Comparison of ENCODE assay signal across 11 cellular contexts in genomic region chr2:138536302-138536701, GRCh38. TPM values are rescaled to one million over a fixed set of nuclear protein-coding genes. Genes with fewer than 3 reads are reported as not detected.
DNase-seq lines count a peak whose midpoint lies in the region; ATAC-seq and TF ChIP-seq lines count a peak whose summit lies in the region.
"Had no signal": no experiment of that assay in that cellular context is flagged by ENCODE, and none has a peak within 500 bp of the region (broad histone marks: within the 10 kb centered on the region; RNA-seq: fewer than 3 reads in every experiment).

No MANE protein-coding gene starts in this region.

- peaks cover 40 to 43% of the 10 kb centered on the region in 2 experiments for H3K9me3 Mint-ChIP-seq in H9
- H3K9me3 Mint-ChIP-seq in effector memory CD8-positive, alpha-beta T cell, result peaks cover 0 to 4% of the 10 kb centered on the region in 2 donors

- no peak overlapping the region for H3K4ac ChIP-seq in H9 (ENCODE audit: low read depth, low read length)

- H3K4me1 Mint-ChIP-seq in H9, result peaks cover 27 to 40% of the 10 kb centered on the region in 2 experiments
- peaks cover 12 to 48% of the 10 kb centered on the region in 2 donors for H3K4me1 Mint-ChIP-seq in effector memory CD8-positive, alpha-beta T cell (ENCODE audit: low read depth in 2 of 2)

- H2AFZ ChIP-seq in H9 (ENCODE audit: low read length), result no peak overlapping the region

- intact Hi-C loops in Right ventricle myocardium inferior (cut with DNase I), result no loop called here

- peaks cover 2% of the 10 kb centered on the region; the same call in 1 of the 2 replicates for H3K79me2 ChIP-seq in H9 (ENCODE audit: insufficient read depth, low read length)

- H2BK20ac ChIP-seq in H9 (ENCODE audit: low read depth, low read length, poor library complexity, severe bottlenecking), result no peak overlapping the region

- no peak overlapping the region for H3K9ac ChIP-seq in H9 (ENCODE audit: extremely low read depth, insufficient read length, low read length)

- H3K56ac ChIP-seq in H9 (ENCODE audit: insufficient read length, low read depth, low read length), result no peak overlapping the region

- DNase-seq in H9 (peak; percentile 37), NCI-H1417 treated with DMSO at 0.1 percent for 48 hours (lab: John Stamatoyannopoulos, UW) (peak; percentile 3), left kidney (ENCODE audit: low read depth, low spot score) (peak; percentile 49), Right ventricle myocardium inferior (ENCODE audit: missing footprints) (no peak), GF-D8 (lab: John Stamatoyannopoulos, UW) (no peak)
- no peak for DNase-seq in effector memory CD8-positive, alpha-beta T cell
- DNase-seq: activated naive CD8-positive, alpha-beta T cell treated with anti-CD3 and anti-CD28 coated beads for 36 hours; left cardiac atrium had no signal

- H3K36me3 Mint-ChIP-seq in H9 (ENCODE audit: insufficient read depth in 1 of 3, low read depth in 3 of 3), result peaks cover 36 to 51% (median 37%) of the 10 kb centered on the region in 3 experiments
- H3K36me3 Mint-ChIP-seq in effector memory CD8-positive, alpha-beta T cell (ENCODE audit: insufficient read depth), result peaks cover 6% of the 10 kb centered on the region

- no peaks in the 10 kb centered on the region for H3K23me2 ChIP-seq in H9 (ENCODE audit: insufficient read length, low read depth, low read length, poor library complexity, severe bottlenecking)

- H2AK5ac ChIP-seq in H9 (ENCODE audit: insufficient read length, low read length), result no peak overlapping the region

- no peak overlapping the region for H4K5ac ChIP-seq in H9 (ENCODE audit: insufficient read length, low read depth, low read length)

- H4K8ac ChIP-seq in H9 (replicated peaks; ENCODE audit: insufficient read length, low read depth, low read length), result no peak overlapping the region

- H2BK120ac ChIP-seq in H9 (ENCODE audit: low read depth, low read length, poor library complexity, severe bottlenecking), result no peak overlapping the region

- peaks cover 4% of the 10 kb centered on the region for H3K27me3 Mint-ChIP-seq in H9 (ENCODE audit: low read depth)
- no peaks in the 10 kb centered on the region for H3K27me3 Mint-ChIP-seq in effector memory CD8-positive, alpha-beta T cell
- H3K27me3 Mint-ChIP-seq: activated naive CD8-positive, alpha-beta T cell treated with anti-CD3 and anti-CD28 coated beads for 36 hours had no signal

- no peak overlapping the region for H2BK5ac ChIP-seq in H9 (ENCODE audit: insufficient read length, low read length)

- no peak overlapping the region for H4K91ac ChIP-seq in H9 (ENCODE audit: insufficient read length, low read depth, low read length)

- H3K4me1 ChIP-seq in H9 (ENCODE audit: insufficient read depth, low read length), result no peaks in the 10 kb centered on the region

- H3K18ac ChIP-seq in H9 (ENCODE audit: insufficient read length, low read depth, low read length), result no peak overlapping the region

- no peak overlapping the region for H3T11ph ChIP-seq in H9 (ENCODE audit: low read length)

- H3K9me3 ChIP-seq in H9 (ENCODE audit: control insufficient read depth, low read depth, low read length), result no peaks in the 10 kb centered on the region

- H3K27me3 ChIP-seq in H9 (ENCODE audit: insufficient read depth, low read length), result no peaks in the 10 kb centered on the region

- no peaks in the 10 kb centered on the region for H3K79me1 ChIP-seq in H9 (ENCODE audit: insufficient read depth, low read depth, low read length, poor library complexity, severe bottlenecking)

- H4K20me1 ChIP-seq in H9 (ENCODE audit: control insufficient read depth, insufficient read depth, insufficient read length), result no peaks in the 10 kb centered on the region

- TF ChIP-seq CTCF in H9 (conservative IDR thresholded peaks at IDR 0.05), result no peak

- H2BK15ac ChIP-seq in H9 (ENCODE audit: low read depth, low read length), result no peak overlapping the region

- no peak overlapping the region for H3K23ac ChIP-seq in H9 (ENCODE audit: insufficient read length, low read depth, low read length)

- no peak overlapping the region for H3K4me2 ChIP-seq in H9 (ENCODE audit: insufficient read depth, insufficient read length, low read length)

- H2BK12ac ChIP-seq in H9 (ENCODE audit: insufficient read length, low read depth, low read length), result no peak overlapping the region

- TF ChIP-seq POLR2A in GM18505 (IDR thresholded peaks at IDR 0.05; ENCODE audit: borderline replicate concordance, extremely low read depth, insufficient read depth, insufficient read length), result no peak

- no peak overlapping the region for H3K27ac ChIP-seq in H9 (ENCODE audit: insufficient read length, low read depth, low read length)

- peak; percentile 94 for ATAC-seq in GM18505 (IDR thresholded peaks at IDR 0.05; ENCODE audit: unreplicated experiment)
- no peak for ATAC-seq in effector memory CD8-positive, alpha-beta T cell (replicated peaks)
- ATAC-seq in Right ventricle myocardium inferior, result no peak
- ATAC-seq in GM19467 (IDR thresholded peaks at IDR 0.05; ENCODE audit: unreplicated experiment), result no peak
- ATAC-seq: Panc1 had no signal

- WGBS in H9 (ENCODE audit: extremely low coverage, insufficient read length, low lambda C conversion rate), result no CpG with 5 or more reads among the region's 2 CpGs

- H3K27ac Mint-ChIP-seq in H9, result peak overlapping the region in 1 of 3 experiments; percentile 84; a peak in 1 of 7 replicates
- peak overlapping the region in 1 of 2 donors; percentile 61 for H3K27ac Mint-ChIP-seq in effector memory CD8-positive, alpha-beta T cell
- H3K27ac Mint-ChIP-seq: activated naive CD8-positive, alpha-beta T cell treated with anti-CD3 and anti-CD28 coated beads for 36 hours had no signal

- H3K14ac ChIP-seq in H9 (ENCODE audit: insufficient read depth, low read length), result no peak overlapping the region

- H3K4me3 Mint-ChIP-seq in H9, result no peak overlapping the region
- H3K4me3 Mint-ChIP-seq in effector memory CD8-positive, alpha-beta T cell, result no peak overlapping the region
- H3K4me3 Mint-ChIP-seq: activated naive CD8-positive, alpha-beta T cell treated with anti-CD3 and anti-CD28 coated beads for 36 hours had no signal

RNA-seq across cellular contexts. Expression of gene SPOPL, which starts 34.7 kb away (rescaled TPM):
- 13.6 and 14.6 TPM in 2 replicates for total RNA-seq in H9 (2021)
- total RNA-seq in Right ventricle myocardium inferior, result 14.1 TPM

Comparison
In these comparisons a context has a peak if more than half of its experiments do, and no peak if none do; other contexts are left out.
1. DNase-seq: peak in H9 (single experiment), NCI-H1417 treated with DMSO at 0.1 percent for 48 hours (single experiment) and left kidney (single experiment); none in effector memory CD8-positive, alpha-beta T cell (0 of 3), Right ventricle myocardium inferior (single experiment) and GF-D8 (single experiment).